ENCODE assay signal across 11 cellular contexts in the genomic region with DNA sequence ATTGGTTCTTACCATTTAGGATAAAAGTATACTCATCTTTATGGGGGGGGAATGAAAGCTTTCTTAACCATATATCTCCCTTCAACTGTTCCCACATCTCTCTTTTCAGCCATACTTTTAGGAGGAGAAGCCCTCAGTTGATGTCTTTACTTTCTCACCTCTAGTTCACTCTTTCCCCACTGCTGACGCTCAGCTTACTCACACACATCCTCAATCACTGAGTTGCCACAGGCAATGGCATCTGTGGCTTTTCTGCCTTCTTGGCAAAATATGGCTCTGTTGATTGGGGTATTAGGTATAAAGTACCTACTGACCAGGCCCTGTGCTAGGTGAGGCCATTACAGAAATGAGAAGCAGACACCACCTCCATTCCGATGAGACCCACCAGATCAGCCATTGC. TPM values are rescaled to one million over a fixed set of nuclear protein-coding genes. Genes with fewer than 3 reads are reported as not detected.
"Had no signal": no experiment of that assay in that cellular context is flagged by ENCODE, and none has a peak within 500 bp of the region (broad histone marks: within the 10 kb centered on the region; RNA-seq: fewer than 3 reads in every experiment).

No MANE protein-coding gene starts in this region.

- H3K36me3 ChIP-seq: HAP-1 had no signal

- H2AFZ ChIP-seq: GM23248 had no signal

- FAIRE-seq: HepG2 had no signal

- H3K9ac ChIP-seq: GM23248 had no signal

- H3K9me3 ChIP-seq: HAP-1 had no signal

- H3K27ac ChIP-seq: GM23248, HL-60 had no signal

- H3K4me3 ChIP-seq: GM23248, HAP-1 had no signal

- DNase-seq: GM23248, GOT3, H7, HFFc6, KBM-7 had no signal

- ATAC-seq: HCT116, HepG2 had no signal

RNA-seq across cellular contexts. Expression of gene RFPL1, which starts 37.8 kb away (rescaled TPM):
- total RNA-seq: GM23248, HepG2, HFFc6, HT1080 had no signal
- polyA plus RNA-seq: GM23248, HepG2, IgD-negative memory B cell had no signal
